In genomic region chr9:85319946-85320345, GRCh38 we compare ENCODE assay signal across 29 cellular contexts.
"Had no signal": no experiment of that assay in that cellular context is flagged by ENCODE, and none has a peak within 500 bp of the region (broad histone marks: within the 10 kb centered on the region; RNA-seq: fewer than 3 reads in every experiment).

No MANE protein-coding gene starts in this region.

- H3K9me3 Mint-ChIP-seq: activated CD4-positive, alpha-beta T cell treated with anti-CD3 and anti-CD28 coated beads, Interleukin-2, amount 10 ng/mL, durations not matched to agents 24 days and 14 days; activated naive CD4-positive, alpha-beta T cell treated with anti-CD3 and anti-CD28 coated beads, Interleukin-2, amount 50 U/mL, for 24 hours; activated T-helper 1 cell treated with anti-CD3 and anti-CD28 coated beads, Interleukin-12 subunit alpha, Interleukin-12 subunit beta, Interleukin-2, Interleukin-4 antibody, amounts not matched to agents 30 ng/mL and 10 ng/mL and 1 ng/mL, durations not matched to agents 14 hours and 24 hours and 36 hours; activated T-helper 2 cell treated with anti-CD3 and anti-CD28 coated beads, Interferon-gamma antibody, Interleukin-2, Interleukin-4, amounts not matched to agents 10 μg/mL and 5 μg/mL and 100 μg/mL, durations not matched to agents 14 hours and 24 hours and 36 hours had no signal

- H3K27me3 Mint-ChIP-seq: activated CD4-positive, alpha-beta T cell treated with anti-CD3 and anti-CD28 coated beads for 36 hours; activated CD4-positive, alpha-beta T cell treated with anti-CD3 and anti-CD28 coated beads, Interleukin-2, amount 10 ng/mL, durations not matched to agents 24 days and 14 days; activated CD8-positive, alpha-beta memory T cell treated with anti-CD3 and anti-CD28 coated beads, Interleukin-2, amount 10 ng/mL, durations not matched to agents 7 days and 5 days; activated naive CD8-positive, alpha-beta T cell treated with anti-CD3 and anti-CD28 coated beads, Interleukin-2, amount 10 ng/mL, durations not matched to agents 7 days and 5 days had no signal

- H3K27ac Mint-ChIP-seq: activated CD4-positive, alpha-beta memory T cell treated with anti-CD3 and anti-CD28 coated beads for 36 hours; activated CD4-positive, alpha-beta T cell treated with anti-CD3 and anti-CD28 coated beads for 36 hours; activated CD4-positive, alpha-beta T cell treated with anti-CD3 and anti-CD28 coated beads, Interleukin-2, amount 10 ng/mL, durations not matched to agents 24 days and 14 days; activated CD8-positive, alpha-beta memory T cell treated with anti-CD3 and anti-CD28 coated beads, Interleukin-2, amount 10 ng/mL, durations not matched to agents 7 days and 5 days; activated CD8-positive, alpha-beta T cell treated with anti-CD3 and anti-CD28 coated beads, Interleukin-2, amount 10 ng/mL, durations not matched to agents 7 days and 5 days; activated naive CD4-positive, alpha-beta T cell treated with anti-CD3 and anti-CD28 coated beads for 36 hours; activated naive CD4-positive, alpha-beta T cell treated with anti-CD3 and anti-CD28 coated beads, Interleukin-2, amount 50 U/mL, for 24 hours; activated naive CD8-positive, alpha-beta T cell treated with anti-CD3 and anti-CD28 coated beads, Interleukin-2, amount 10 ng/mL, durations not matched to agents 7 days and 5 days; activated T-helper 1 cell treated with anti-CD3 and anti-CD28 coated beads, Interleukin-12 subunit alpha, Interleukin-12 subunit beta, Interleukin-2, Interleukin-4 antibody, amounts not matched to agents 30 ng/mL and 10 ng/mL and 1 ng/mL, durations not matched to agents 14 hours and 24 hours and 36 hours; activated T-helper 2 cell treated with anti-CD3 and anti-CD28 coated beads, Interferon-gamma antibody, Interleukin-2, Interleukin-4, amounts not matched to agents 10 μg/mL and 5 μg/mL and 100 μg/mL, durations not matched to agents 14 hours and 24 hours and 36 hours had no signal

- H3K4me3 Mint-ChIP-seq: activated CD4-positive, alpha-beta memory T cell treated with anti-CD3 and anti-CD28 coated beads for 36 hours; activated CD4-positive, alpha-beta T cell treated with anti-CD3 and anti-CD28 coated beads for 36 hours; activated CD4-positive, alpha-beta T cell treated with anti-CD3 and anti-CD28 coated beads, Interleukin-2, amount 10 ng/mL, durations not matched to agents 24 days and 14 days; activated CD8-positive, alpha-beta memory T cell treated with anti-CD3 and anti-CD28 coated beads, Interleukin-2, amount 10 ng/mL, durations not matched to agents 7 days and 5 days; activated CD8-positive, alpha-beta T cell treated with anti-CD3 and anti-CD28 coated beads, Interleukin-2, amount 10 ng/mL, durations not matched to agents 7 days and 5 days; activated naive CD4-positive, alpha-beta T cell treated with anti-CD3 and anti-CD28 coated beads for 36 hours; activated naive CD4-positive, alpha-beta T cell treated with anti-CD3 and anti-CD28 coated beads, Interleukin-2, amount 50 U/mL, for 24 hours; activated naive CD8-positive, alpha-beta T cell treated with anti-CD3 and anti-CD28 coated beads, Interleukin-2, amount 10 ng/mL, durations not matched to agents 7 days and 5 days; activated T-helper 1 cell treated with anti-CD3 and anti-CD28 coated beads, Interleukin-12 subunit alpha, Interleukin-12 subunit beta, Interleukin-2, Interleukin-4 antibody, amounts not matched to agents 30 ng/mL and 10 ng/mL and 1 ng/mL, durations not matched to agents 14 hours and 24 hours and 36 hours; brain had no signal

- ATAC-seq: activated CD4-positive, alpha-beta T cell treated with anti-CD3 and anti-CD28 coated beads for 36 hours; activated CD8-positive, alpha-beta memory T cell treated with anti-CD3 and anti-CD28 coated beads, Interleukin-2, amount 10 ng/mL, durations not matched to agents 7 days and 5 days; activated CD8-positive, alpha-beta T cell treated with anti-CD3 and anti-CD28 coated beads, Interleukin-2, amount 10 ng/mL, durations not matched to agents 7 days and 5 days; esophagus mucosa; gastrocnemius medialis had no signal

- H3K4me3 ChIP-seq: ascending aorta, breast epithelium, cardiac muscle cell, colonic mucosa, gastrocnemius medialis had no signal

- H3K36me3 Mint-ChIP-seq: activated CD4-positive, alpha-beta memory T cell treated with anti-CD3 and anti-CD28 coated beads for 36 hours; activated CD8-positive, alpha-beta memory T cell treated with anti-CD3 and anti-CD28 coated beads, Interleukin-2, amount 10 ng/mL, durations not matched to agents 7 days and 5 days; activated naive CD4-positive, alpha-beta T cell treated with anti-CD3 and anti-CD28 coated beads, Interleukin-2, amount 50 U/mL, for 24 hours; activated naive CD8-positive, alpha-beta T cell treated with anti-CD3 and anti-CD28 coated beads, Interleukin-2, amount 10 ng/mL, durations not matched to agents 7 days and 5 days; brain had no signal

- H3K36me3 ChIP-seq: ascending aorta, breast epithelium, cardiac muscle cell, colonic mucosa, gastrocnemius medialis had no signal

- DNase-seq: activated CD4-positive, alpha-beta memory T cell treated with anti-CD3 and anti-CD28 coated beads for 36 hours; activated CD4-positive, alpha-beta T cell treated with anti-CD3 and anti-CD28 coated beads for 36 hours; activated CD4-positive, alpha-beta T cell treated with anti-CD3 and anti-CD28 coated beads, Interleukin-2, amount 10 ng/mL, durations not matched to agents 24 days and 14 days; activated CD4-positive, CD25-positive, alpha-beta regulatory T cell; activated CD4-positive, CD25-positive, alpha-beta regulatory T cell treated with anti-CD3 and anti-CD28 coated beads, Interleukin-2, amount 50 U/mL, for 72 hours; activated CD8-positive, alpha-beta memory T cell treated with anti-CD3 and anti-CD28 coated beads, Interleukin-2, amount 10 ng/mL, durations not matched to agents 7 days and 5 days; activated CD8-positive, alpha-beta memory T cell treated with anti-CD3 and anti-CD28 coated beads, Interleukin-2, amount 50 U/mL, for 4 hours; activated CD8-positive, alpha-beta T cell treated with anti-CD3 and anti-CD28 coated beads, Interleukin-2, amount 10 ng/mL, durations not matched to agents 7 days and 5 days; activated effector memory CD4-positive, alpha-beta T cell treated with anti-CD3 and anti-CD28 coated beads, Interleukin-2, amount 50 U/mL, for 16 hours; activated naive CD4-positive, alpha-beta T cell treated with anti-CD3 and anti-CD28 coated beads for 36 hours; activated naive CD8-positive, alpha-beta T cell treated with anti-CD3 and anti-CD28 coated beads, Interleukin-2, amount 10 ng/mL, durations not matched to agents 7 days and 5 days; activated T-cell treated with anti-CD3 and anti-CD28 coated beads, Interleukin-2, amount 50 U/mL, for 1 hour; activated T-cell treated with anti-CD3 and anti-CD28 coated beads, Interleukin-2, amount 50 U/mL, for 48 hours; central memory CD4-positive, alpha-beta T cell; cerebellar nuclear complex; colonic mucosa; effector CD8-positive, alpha-beta T cell; foreskin fibroblast; gastrocnemius medialis; glutamatergic neuron; T-helper 2 cell had no signal

- H3K4me1 ChIP-seq: ascending aorta, breast epithelium, colonic mucosa, gastrocnemius medialis had no signal

- H3K27me3 ChIP-seq: ascending aorta, breast epithelium, cardiac muscle cell, colonic mucosa, gastrocnemius medialis had no signal

- H3K9me3 ChIP-seq: ascending aorta, colonic mucosa, gastrocnemius medialis had no signal

- H3K4me1 Mint-ChIP-seq: activated CD4-positive, alpha-beta T cell treated with anti-CD3 and anti-CD28 coated beads for 36 hours; activated CD4-positive, alpha-beta T cell treated with anti-CD3 and anti-CD28 coated beads, Interleukin-2, amount 10 ng/mL, durations not matched to agents 24 days and 14 days; activated CD8-positive, alpha-beta memory T cell treated with anti-CD3 and anti-CD28 coated beads, Interleukin-2, amount 10 ng/mL, durations not matched to agents 7 days and 5 days; activated naive CD4-positive, alpha-beta T cell treated with anti-CD3 and anti-CD28 coated beads, Interleukin-2, amount 50 U/mL, for 24 hours; activated naive CD8-positive, alpha-beta T cell treated with anti-CD3 and anti-CD28 coated beads, Interleukin-2, amount 10 ng/mL, durations not matched to agents 7 days and 5 days had no signal

- H3K27ac ChIP-seq: ascending aorta, breast epithelium, cardiac muscle cell, colonic mucosa, gastrocnemius medialis had no signal
